8 cellular contexts compared by ENCODE assay signal in the genomic region with DNA sequence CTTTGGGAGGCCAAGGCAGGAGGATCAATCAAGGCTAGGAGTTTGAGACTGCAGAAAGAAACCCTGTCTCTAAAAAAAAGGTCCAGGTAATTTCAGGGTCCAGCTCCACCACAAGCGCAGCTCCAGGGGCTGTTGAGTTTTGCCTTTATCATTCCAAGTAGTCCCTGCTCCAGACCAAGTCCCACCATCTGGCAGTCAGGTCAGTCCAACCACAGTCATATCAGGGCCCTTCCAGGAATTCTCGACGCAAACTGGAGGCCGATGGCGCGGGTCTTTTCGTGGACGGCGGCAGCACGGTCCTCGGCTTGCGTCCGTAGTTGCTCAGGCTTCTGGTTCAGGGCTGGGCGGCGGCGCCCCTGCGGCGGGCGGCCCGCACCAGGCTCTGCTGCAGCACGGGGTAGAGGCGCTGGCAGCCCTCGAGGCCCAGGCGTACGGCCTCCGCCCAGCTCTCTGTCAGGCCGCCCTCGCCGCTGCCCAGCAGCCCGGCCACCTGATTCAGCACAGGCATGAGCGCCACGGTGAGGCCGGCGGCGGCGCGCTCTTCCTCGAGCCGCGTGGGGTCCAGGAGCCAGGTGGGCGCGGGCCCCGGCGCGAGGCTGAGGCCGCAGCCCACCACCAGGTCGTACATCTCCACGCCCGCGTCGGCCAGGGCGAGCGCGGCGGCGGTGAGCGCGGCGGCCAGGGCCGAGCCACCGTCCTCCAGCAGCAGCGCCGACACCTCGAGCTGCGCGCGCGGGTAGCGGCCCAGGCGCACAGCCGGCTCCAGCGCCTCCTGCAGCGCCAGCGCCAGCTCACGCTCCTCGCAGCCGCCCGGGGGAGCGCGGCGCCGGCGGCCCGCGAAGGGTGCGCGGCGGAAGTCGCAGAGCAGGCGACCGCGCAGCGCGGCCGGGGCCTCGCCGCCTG. TPM values are rescaled to one million over a fixed set of nuclear protein-coding genes. Genes with fewer than 3 reads are reported as not detected.
DNase-seq lines count a peak whose midpoint lies in the region; ATAC-seq and TF ChIP-seq lines count a peak whose summit lies in the region.

No MANE protein-coding gene starts in this region.

- H3K4me2 ChIP-seq in OCI-LY1 (ENCODE audit: low read length): peak overlapping the region; percentile 89

- H3K27me3 ChIP-seq in OCI-LY1 (ENCODE audit: insufficient read depth, low read length): no peaks in the 10 kb centered on the region
- H3K27me3 ChIP-seq in left ventricle myocardium inferior (ENCODE audit: low read depth): no peaks in the 10 kb centered on the region

- H3K9me3 ChIP-seq in OCI-LY1 (ENCODE audit: low read length) (no peaks in the 10 kb centered on the region), left ventricle myocardium inferior (replicated peaks) (no peaks in the 10 kb centered on the region)

- H3K27ac Mint-ChIP-seq in activated naive CD8-positive, alpha-beta T cell treated with anti-CD3 and anti-CD28 coated beads for 36 hours: peak overlapping the region; percentile 84

- peaks cover 25% of the 10 kb centered on the region for H3K79me2 ChIP-seq in OCI-LY1 (ENCODE audit: insufficient read depth, low read length)

- H3K36me3 ChIP-seq in OCI-LY1 (ENCODE audit: insufficient read depth, low read length) (peaks cover 53% of the 10 kb centered on the region), left ventricle myocardium inferior (peaks cover 49% of the 10 kb centered on the region)

- no peaks in the 10 kb centered on the region for H3K9me2 ChIP-seq in OCI-LY1 (ENCODE audit: low read depth, low read length)

- intact Hi-C loops in left ventricle myocardium inferior (cut with micrococcal nuclease): no loop called here

- H2AFZ ChIP-seq in OCI-LY1 (ENCODE audit: low read length): no peak overlapping the region

- H3K4me3 ChIP-seq in OCI-LY1 (ENCODE audit: low read depth, low read length, poor library complexity, severe bottlenecking) (peak overlapping the region; percentile 80), left ventricle myocardium inferior (peak overlapping the region; percentile 86)

- DNase-seq in 8988T (peak; percentile 62), left ventricle myocardium inferior (no peak), renal cortical epithelial cell (ENCODE audit: low read depth) (peak; percentile 16), SIG-M5 treated with dmso at 0.1 percent for 504 hours (lab: John Stamatoyannopoulos, UW; ENCODE audit: unreplicated experiment) (no peak)
- peak; percentile 45 for DNase-seq in activated naive CD8-positive, alpha-beta T cell treated with anti-CD3 and anti-CD28 coated beads for 36 hours

- peak overlapping the region; percentile 88 for H3K9ac ChIP-seq in OCI-LY1 (ENCODE audit: low read length)

- ATAC-seq in GM18505 (IDR thresholded peaks at IDR 0.05; ENCODE audit: unreplicated experiment) (peak; percentile 50), HG02938 (IDR thresholded peaks at IDR 0.05; ENCODE audit: unreplicated experiment) (peak; percentile 39)

- peaks cover 30% of the 10 kb centered on the region for H3K36me3 Mint-ChIP-seq in activated naive CD8-positive, alpha-beta T cell treated with anti-CD3 and anti-CD28 coated beads for 36 hours

- H3K4me1 Mint-ChIP-seq in activated naive CD8-positive, alpha-beta T cell treated with anti-CD3 and anti-CD28 coated beads for 36 hours: peaks cover 26% of the 10 kb centered on the region

- H3K27ac ChIP-seq in OCI-LY1 (ENCODE audit: low read depth, low read length, poor library complexity, severe bottlenecking): peak overlapping the region; percentile 69
- H3K27ac ChIP-seq in left ventricle myocardium inferior (replicated peaks): peak overlapping the region; percentile 92

- no peaks in the 10 kb centered on the region for H4K20me1 ChIP-seq in OCI-LY1 (ENCODE audit: insufficient read depth, low read length)

- H3K27me3 Mint-ChIP-seq in activated naive CD8-positive, alpha-beta T cell treated with anti-CD3 and anti-CD28 coated beads for 36 hours: peaks cover 3% of the 10 kb centered on the region

- TF ChIP-seq POLR2A in GM18505 (IDR thresholded peaks at IDR 0.05; ENCODE audit: borderline replicate concordance, extremely low read depth, insufficient read depth, insufficient read length): no peak

- H3K4me3 Mint-ChIP-seq in activated naive CD8-positive, alpha-beta T cell treated with anti-CD3 and anti-CD28 coated beads for 36 hours: peak overlapping the region; percentile 89

- TF ChIP-seq CTCF in OCI-LY1 (IDR thresholded peaks at IDR 0.05; ENCODE audit: low read length): no peak
- no peak for TF ChIP-seq CTCF in left ventricle myocardium inferior (IDR thresholded peaks at IDR 0.05; ENCODE audit: borderline replicate concordance)

- no peaks in the 10 kb centered on the region for H3F3A ChIP-seq in OCI-LY1 (ENCODE audit: insufficient read depth, low read length)

- H3K9me3 Mint-ChIP-seq in activated naive CD8-positive, alpha-beta T cell treated with anti-CD3 and anti-CD28 coated beads for 36 hours: no peaks in the 10 kb centered on the region

- H3K4me1 ChIP-seq in OCI-LY1 (ENCODE audit: insufficient read depth, low read length, severe bottlenecking): peaks cover 15% of the 10 kb centered on the region
- H3K4me1 ChIP-seq in left ventricle myocardium inferior: peaks cover 24% of the 10 kb centered on the region

RNA-seq across cellular contexts. Expression of a gene that starts 0.7 kb away (rescaled TPM):
- total RNA-seq in activated naive CD8-positive, alpha-beta T cell treated with anti-CD3 and anti-CD28 coated beads for 36 hours: 10 to 100 TPM; 34.9 to 35.5 TPM
- total RNA-seq in left ventricle myocardium inferior: 11.3 TPM
- 28.0 and 28.7 TPM in 2 replicates for total RNA-seq in renal cortical epithelial cell

RNA-seq across cellular contexts. Expression of a gene that starts 38.3 kb away (rescaled TPM):
- 100 to 1,000 TPM; 167 to 173 TPM for total RNA-seq in activated naive CD8-positive, alpha-beta T cell treated with anti-CD3 and anti-CD28 coated beads for 36 hours
- 61.0 TPM for total RNA-seq in left ventricle myocardium inferior
- 97.6 and 182 TPM in 2 replicates for total RNA-seq in renal cortical epithelial cell

RNA-seq across cellular contexts. Expression of a gene that starts 48.0 kb away (rescaled TPM):
- 10 to 100 TPM; 36.7 to 39.3 TPM for total RNA-seq in activated naive CD8-positive, alpha-beta T cell treated with anti-CD3 and anti-CD28 coated beads for 36 hours
- 13.7 TPM for total RNA-seq in left ventricle myocardium inferior
- 24.5 and 28.4 TPM in 2 replicates for total RNA-seq in renal cortical epithelial cell

Comparison
In these comparisons a context has a peak if more than half of its experiments do, and no peak if none do; other contexts are left out.
1. DNase-seq: peak in 8988T (single experiment), activated naive CD8-positive, alpha-beta T cell treated with anti-CD3 and anti-CD28 coated beads for 36 hours (single experiment) and renal cortical epithelial cell (single experiment); none in left ventricle myocardium inferior (single experiment) and SIG-M5 treated with dmso at 0.1 percent for 504 hours (single experiment).